Comparison of ENCODE assay signal across 1 cellular context in genomic region chr15:45253330-45253729, GRCh38.
TF ChIP-seq lines count a peak whose summit lies in the region.

No MANE protein-coding gene starts in this region.

TF ChIP-seq in SK-N-SH, 30 proteins besides CTCF, POLR2A, EP300 and RAD21:
- TF ChIP-seq USF1 (IDR thresholded peaks at IDR 0.05; ENCODE audit: borderline replicate concordance, low read depth) (no peak), REST (IDR thresholded peaks at IDR 0.05; ENCODE audit: low read depth, low read length) (no peak), CHD2 (IDR thresholded peaks at IDR 0.05; ENCODE audit: low read length, partially characterized antibody) (no peak), ZBTB33 (IDR thresholded peaks at IDR 0.05; ENCODE audit: borderline replicate concordance, low read depth) (no peak), TAF1 (IDR thresholded peaks at IDR 0.05; ENCODE audit: borderline replicate concordance, low read depth, low read length) (no peak), MEF2A (IDR thresholded peaks at IDR 0.05; ENCODE audit: borderline replicate concordance, low read depth) (no peak), MAX (IDR thresholded peaks at IDR 0.05; ENCODE audit: low read depth) (no peak), PBX3 (IDR thresholded peaks at IDR 0.05) (no peak), TCF12 (IDR thresholded peaks at IDR 0.05) (no peak), GABPA (IDR thresholded peaks at IDR 0.05; ENCODE audit: low read depth) (no peak), RCOR1 (IDR thresholded peaks at IDR 0.05; ENCODE audit: low read length) (no peak)
